ENCODE assay signal across 14 cellular contexts in genomic region chr10:5474642-5475041, GRCh38. TPM values are rescaled to one million over a fixed set of nuclear protein-coding genes. Genes with fewer than 3 reads are reported as not detected.
DNase-seq lines count a peak whose midpoint lies in the region; ATAC-seq, FAIRE-seq and TF ChIP-seq lines count a peak whose summit lies in the region.
"Not testable (repeated sequence)": the region's sequence is repeated elsewhere in the genome, so short reads cannot be mapped to it uniquely, and the experiment has no call there.
"Had no signal": no experiment of that assay in that cellular context is flagged by ENCODE, and none has a peak within 500 bp of the region (broad histone marks: within the 10 kb centered on the region; RNA-seq: fewer than 3 reads in every experiment).

No MANE protein-coding gene starts in this region.

- intact Hi-C loops in sigmoid colon (cut with DNase I): not testable (repeated sequence)

- in situ Hi-C loops in GM23248 (cut with MboI): not testable (repeated sequence)

- CTCF ChIA-PET in A549 (lab: Yijun Ruan, JAX); activated CD8-positive, alpha-beta memory T cell treated with anti-CD3 and anti-CD28 coated beads, Interleukin-2, amount 10 ng/mL, durations not matched to agents 7 days and 5 days (lab: Charles Lee): not testable (repeated sequence)

- H3K27ac ChIP-seq in A549: 0 out of 6 replicates have a peak overlapping the region, but pooled peaks of 1 of the 2 experiments have one; percentile 28
- not testable (repeated sequence) for H3K27ac ChIP-seq in GM23248, sigmoid colon

- not testable (repeated sequence) for TF ChIP-seq RAD21 in A549 (conservative IDR thresholded peaks at IDR 0.05 in 1 of 2, IDR thresholded peaks at IDR 0.05 in 1 of 2)

- not testable (repeated sequence) for H3K27me3 ChIP-seq in GM23248 (replicated peaks; ENCODE audit: insufficient read depth); MG63; bronchial epithelial cell (ENCODE audit: control insufficient read depth, insufficient read depth, low read length); sigmoid colon

- TF ChIP-seq EP300 in A549 (IDR thresholded peaks at IDR 0.05); sigmoid colon (IDR thresholded peaks at IDR 0.05): not testable (repeated sequence)

- H3K36me3 Mint-ChIP-seq in activated CD8-positive, alpha-beta memory T cell treated with anti-CD3 and anti-CD28 coated beads, Interleukin-2, amount 10 ng/mL, durations not matched to agents 7 days and 5 days: not testable (repeated sequence)

- not testable (repeated sequence) for H3K36me3 ChIP-seq in GM23248 (ENCODE audit: low read depth); MG63; bronchial epithelial cell (ENCODE audit: control insufficient read depth, insufficient read depth, low read length); sigmoid colon

- H3K9ac ChIP-seq in GM23248: not testable (repeated sequence)

- not testable (repeated sequence) for H3F3A ChIP-seq in GM23248 (ENCODE audit: insufficient read depth)

- POLR2A ChIA-PET in A549 (lab: Yijun Ruan, JAX): not testable (repeated sequence)

- not testable (repeated sequence) for TF ChIP-seq CTCF in A549 (IDR thresholded peaks at IDR 0.05); bronchial epithelial cell (IDR thresholded peaks at IDR 0.05; ENCODE audit: insufficient read depth, low read length, severe bottlenecking); epithelial cell of esophagus (IDR thresholded peaks at IDR 0.05; ENCODE audit: insufficient read depth, low read depth, low read length, missing control alignments); fibroblast of the aortic adventitia (IDR thresholded peaks at IDR 0.05; ENCODE audit: insufficient read depth, low read length); sigmoid colon (IDR thresholded peaks at IDR 0.05)

- not testable (repeated sequence) for H2AFZ ChIP-seq in GM23248

- H3K79me2 ChIP-seq in GM23248 (ENCODE audit: insufficient read depth): not testable (repeated sequence)

- not testable (repeated sequence) for H3K9me2 ChIP-seq in GM23248 (ENCODE audit: insufficient read depth)

- 47% methylated on average over 4 of the region's 4 CpGs for WGBS in A549 (ENCODE audit: missing lambda C conversion rate)
- WGBS in GM23248 (ENCODE audit: low coverage in 1 of 2, low lambda C conversion rate in 2 of 2, missing lambda C conversion rate in 2 of 2), 2 experiments: 30 to 31% methylated on average over 4 of the region's 4 CpGs
- WGBS in sigmoid colon, 2 donors: 75 to 81% methylated on average over 4 of the region's 4 CpGs

- not testable (repeated sequence) for H3K9me3 Mint-ChIP-seq in activated CD8-positive, alpha-beta memory T cell treated with anti-CD3 and anti-CD28 coated beads, Interleukin-2, amount 10 ng/mL, durations not matched to agents 7 days and 5 days (ENCODE audit: low read depth)

- not testable (repeated sequence) for H3K4me3 ChIP-seq in A549; GM23248; MG63; bronchial epithelial cell (ENCODE audit: low read depth, low read length); epithelial cell of esophagus (ENCODE audit: low read length); fibroblast of the aortic adventitia (ENCODE audit: low read depth, low read length); sigmoid colon

- FAIRE-seq in A549 (lab: Jason Lieb, UNC); bronchial epithelial cell (lab: Jason Lieb, UNC): not testable (repeated sequence)

- not testable (repeated sequence) for DNase-seq in A549 (ENCODE audit: low read depth in 1 of 2, low spot score in 1 of 2)
- peak; percentile 68 for DNase-seq in GM23248
- peak; percentile 13 for DNase-seq in MG63
- peak; percentile 15 for DNase-seq in activated CD8-positive, alpha-beta memory T cell treated with anti-CD3 and anti-CD28 coated beads, Interleukin-2, amount 10 ng/mL, durations not matched to agents 7 days and 5 days
- peak; percentile 75 for DNase-seq in bronchial epithelial cell (ENCODE audit: low read depth)
- DNase-seq in epithelial cell of esophagus (ENCODE audit: low read depth): peak; percentile 75
- peak; percentile 27 for DNase-seq in fibroblast of the aortic adventitia (ENCODE audit: low read depth)
- peak; percentile 56 for DNase-seq in sigmoid colon

- H3K9me3 ChIP-seq in A549; GM23248 (ENCODE audit: low read depth); MG63; sigmoid colon: not testable (repeated sequence)

- not testable (repeated sequence) for H3K4me3 Mint-ChIP-seq in activated CD8-positive, alpha-beta memory T cell treated with anti-CD3 and anti-CD28 coated beads, Interleukin-2, amount 10 ng/mL, durations not matched to agents 7 days and 5 days

- not testable (repeated sequence) for H3K27ac Mint-ChIP-seq in activated CD8-positive, alpha-beta memory T cell treated with anti-CD3 and anti-CD28 coated beads, Interleukin-2, amount 10 ng/mL, durations not matched to agents 7 days and 5 days

- H3K27me3 Mint-ChIP-seq in activated CD8-positive, alpha-beta memory T cell treated with anti-CD3 and anti-CD28 coated beads, Interleukin-2, amount 10 ng/mL, durations not matched to agents 7 days and 5 days: not testable (repeated sequence)

- not testable (repeated sequence) for H3K4me1 ChIP-seq in A549; GM23248 (ENCODE audit: insufficient read depth); sigmoid colon

- not testable (repeated sequence) for TF ChIP-seq POLR2A in A549 (IDR thresholded peaks at IDR 0.05; ENCODE audit: low read length); sigmoid colon (IDR thresholded peaks at IDR 0.05)

- ATAC-seq in A549; activated CD8-positive, alpha-beta memory T cell treated with anti-CD3 and anti-CD28 coated beads, Interleukin-2, amount 10 ng/mL, durations not matched to agents 7 days and 5 days: not testable (repeated sequence)

- H3K4me2 ChIP-seq in A549; GM23248 (ENCODE audit: unreplicated experiment): not testable (repeated sequence)

- H4K20me1 ChIP-seq in GM23248 (ENCODE audit: insufficient read depth): not testable (repeated sequence)

- not testable (repeated sequence) for H3K4me1 Mint-ChIP-seq in activated CD8-positive, alpha-beta memory T cell treated with anti-CD3 and anti-CD28 coated beads, Interleukin-2, amount 10 ng/mL, durations not matched to agents 7 days and 5 days

TF ChIP-seq in A549, 52 proteins besides CTCF, POLR2A, EP300 and RAD21:
- not testable (repeated sequence) for TF ChIP-seq FOSL2 (IDR thresholded peaks at IDR 0.05)
- 0 out of 2 replicates have a peak, but pooled peaks have one; percentile 5 for TF ChIP-seq FOSL2 (CRISPR knock-in tag; IDR thresholded peaks at IDR 0.05)
TF ChIP-seq in A549: peak in this region for 1; not testable (repeated sequence) for 51.

RNA-seq across cellular contexts. Expression of gene CALML5, which starts 24.7 kb away (rescaled TPM):
- polyA plus RNA-seq in A549 (2011; rRNA removed) (not detected in 2 replicates), A549 (2017; fragmentation: RNase III; extraction: RNeasy Plus Mini Kit Qiagen cat#74134 plus additional on column Dnase treatment) (not detected in 3 replicates), GM23248 (2016; fragmentation: Nextera tagmentation; extraction: Ambion mirVana) (not detected in 2 replicates), sigmoid colon (not detected)
- not detected in 2 replicates for polyA plus RNA-seq in A549 (2012; cell fraction: cytosol; rRNA removed)
- not detected in 2 replicates for polyA plus RNA-seq in A549 (2012; cell fraction: nucleus; rRNA removed)
- polyA minus RNA-seq in A549 (2011; rRNA and poly(A)+ RNA removed): not detected in 2 replicates
- not detected in 2 replicates for total RNA-seq in GM23248 (2014; rRNA removed; shearing (Covaris generic))
- total RNA-seq in MG63 (2014; rRNA removed; shearing (Covaris generic); ENCODE audit: low replicate concordance): not detected in 2 replicates
- not detected for total RNA-seq in activated CD8-positive, alpha-beta memory T cell treated with anti-CD3 and anti-CD28 coated beads, Interleukin-2, amount 10 ng/mL, durations not matched to agents 7 days and 5 days
- total RNA-seq in bronchial epithelial cell (0.79 and 4.4 TPM in 2 replicates), fibroblast of the aortic adventitia (ENCODE audit: low replicate concordance) (not detected in 2 replicates), sigmoid colon (not detected)
- total RNA-seq: CD4-positive, alpha-beta T cell; Daoy; M059J; Right ventricle myocardium inferior; SJCRH30 had no signal
- polyA plus RNA-seq: AG04450 had no signal

RNA-seq across cellular contexts. Expression of gene CALML3, which starts 50.1 kb away (rescaled TPM):
- polyA plus RNA-seq in A549 (2011; rRNA removed) (not detected in 2 replicates), A549 (2017; fragmentation: RNase III; extraction: RNeasy Plus Mini Kit Qiagen cat#74134 plus additional on column Dnase treatment) (not detected in 3 replicates), GM23248 (2016; fragmentation: Nextera tagmentation; extraction: Ambion mirVana) (not detected in 2 replicates), sigmoid colon (under 1 TPM in 1 of 3 donors, not detected in 2; 0.15 TPM)
- polyA plus RNA-seq in A549 (2012; cell fraction: cytosol; rRNA removed): 0.01 TPM in 1 of 2 replicates, not detected in the other
- not detected in 2 replicates for polyA plus RNA-seq in A549 (2012; cell fraction: nucleus; rRNA removed)
- polyA minus RNA-seq in A549 (2011; rRNA and poly(A)+ RNA removed): not detected in 2 replicates
- total RNA-seq in GM23248 (2014; rRNA removed; shearing (Covaris generic)): not detected in 2 replicates
- not detected in 2 replicates for total RNA-seq in MG63 (2014; rRNA removed; shearing (Covaris generic); ENCODE audit: low replicate concordance)
- not detected for total RNA-seq in activated CD8-positive, alpha-beta memory T cell treated with anti-CD3 and anti-CD28 coated beads, Interleukin-2, amount 10 ng/mL, durations not matched to agents 7 days and 5 days
- total RNA-seq in bronchial epithelial cell (0.53 and 1.0 TPM in 2 replicates), fibroblast of the aortic adventitia (ENCODE audit: low replicate concordance) (not detected in 2 replicates), sigmoid colon (not detected)
- total RNA-seq: CD4-positive, alpha-beta T cell; Daoy; M059J; Right ventricle myocardium inferior; SJCRH30 had no signal
- polyA plus RNA-seq: AG04450 had no signal
